Comparison of ENCODE assay signal across 19 cellular contexts in the genomic region with DNA sequence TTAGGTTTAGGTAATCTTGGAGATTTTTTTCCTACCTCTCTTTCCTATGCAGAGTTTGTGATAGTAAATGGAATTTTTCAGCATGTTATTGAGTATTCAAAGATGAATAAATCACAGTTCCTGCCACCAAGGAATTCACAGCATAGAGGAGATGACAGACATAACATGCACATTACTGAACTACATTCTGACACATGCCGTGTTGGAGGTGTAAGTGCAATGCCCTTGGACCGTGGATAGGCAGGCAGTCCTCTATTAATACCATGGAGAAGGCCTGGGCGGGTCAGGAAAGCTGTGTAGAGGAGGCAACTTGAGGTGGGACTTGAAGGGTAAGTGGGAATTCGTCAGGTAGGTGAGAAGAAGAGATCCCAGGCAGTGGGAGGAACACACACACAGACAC.
"Had no signal": no experiment of that assay in that cellular context is flagged by ENCODE, and none has a peak within 500 bp of the region (broad histone marks: within the 10 kb centered on the region; RNA-seq: fewer than 3 reads in every experiment).

No MANE protein-coding gene starts in this region.

- H3K4me1 ChIP-seq: esophagus squamous epithelium, lower lobe of right lung, suprapubic skin, upper lobe of left lung had no signal

- H3K9me3 ChIP-seq: esophagus squamous epithelium, lower lobe of right lung, ovary, suprapubic skin, upper lobe of left lung had no signal

- ATAC-seq: activated CD8-positive, alpha-beta T cell treated with anti-CD3 and anti-CD28 coated beads for 36 hours; activated T-cell treated with anti-CD3 and anti-CD28 coated beads, Interleukin-2, amount 50 U/mL, for 4 hours; lower lobe of right lung; stimulated activated naive CD8-positive, alpha-beta T cell treated with anti-CD3 and anti-CD28 coated beads, Interleukin-15, Interleukin-2, amounts not matched to agents 100 U/mL and 50 U/mL, for 24 hours; T-helper 17 cell had no signal

- H3K36me3 ChIP-seq: neural progenitor cell, ovary had no signal

- H3K27ac ChIP-seq: esophagus squamous epithelium, lower lobe of right lung, neural progenitor cell, ovary, suprapubic skin, upper lobe of left lung had no signal

- H3K4me3 ChIP-seq: esophagus squamous epithelium, lower lobe of right lung, neural progenitor cell, ovary, suprapubic skin, upper lobe of left lung had no signal

- DNase-seq: activated B cell treated with CpG ODN at 0.5 μM for 24 hours; activated CD4-positive, alpha-beta T cell treated with anti-CD3 and anti-CD28 coated beads for 48 hours; activated CD8-positive, alpha-beta T cell treated with anti-CD3 and anti-CD28 coated beads for 36 hours; activated effector memory CD4-positive, alpha-beta T cell treated with Interleukin-2 at 50 U/mL for 16 hours; activated naive CD4-positive, alpha-beta T cell treated with anti-CD3 and anti-CD28 coated beads, Interleukin-2, amount 50 U/mL, for 16 hours; activated T-cell treated with anti-CD3 and anti-CD28 coated beads, Interleukin-2, amount 50 U/mL, for 4 hours; cortex of kidney; effector CD4-positive, alpha-beta T cell; esophagus squamous epithelium; hypothalamus; lower lobe of right lung; ovary; small intestine; stimulated activated CD4-positive, alpha-beta T cell treated with anti-CD3 and anti-CD28 coated beads, Interleukin-4, amount 100 ng/mL, for 24 hours; stimulated activated naive CD8-positive, alpha-beta T cell treated with anti-CD3 and anti-CD28 coated beads, Interleukin-15, Interleukin-2, amounts not matched to agents 100 U/mL and 50 U/mL, for 24 hours; T-helper 17 cell; upper lobe of left lung had no signal

- H3K27me3 ChIP-seq: esophagus squamous epithelium, neural progenitor cell, ovary, suprapubic skin, upper lobe of left lung had no signal
